Comparison of ENCODE assay signal across 20 cellular contexts in genomic region chr9:109735796-109736195, GRCh38. TPM values are rescaled to one million over a fixed set of nuclear protein-coding genes. Genes with fewer than 3 reads are reported as not detected.
"Had no signal": no experiment of that assay in that cellular context is flagged by ENCODE, and none has a peak within 500 bp of the region (broad histone marks: within the 10 kb centered on the region; RNA-seq: fewer than 3 reads in every experiment).

No MANE protein-coding gene starts in this region.

- H3K36me3 ChIP-seq: cardiac muscle cell, esophagus muscularis mucosa, lower lobe of right lung, neutrophil, sigmoid colon, tibial artery had no signal

- H3K27me3 ChIP-seq: cardiac muscle cell, esophagus muscularis mucosa, sigmoid colon, tibial artery had no signal

- DNase-seq: cerebellar nuclear complex; effector memory CD8-positive, alpha-beta T cell; foreskin keratinocyte; hippocampal formation; kidney glomerular epithelial cell; lower lobe of right lung; midbrain; naive thymus-derived CD8-positive, alpha-beta T cell; psoas muscle; retina; sigmoid colon; small intestine; stimulated activated CD4-positive, alpha-beta T cell treated with anti-CD3 and anti-CD28 coated beads, Interleukin-2, amount 100 ng/mL, for 48 hours; stimulated activated naive CD4-positive, alpha-beta T cell treated with Interleukin-2 at 50 U/mL for 16 hours; tibial artery had no signal

- H3K27ac ChIP-seq: epithelial cell of prostate, esophagus muscularis mucosa, foreskin keratinocyte, lower lobe of right lung, neutrophil, psoas muscle, sigmoid colon, tibial artery had no signal

- H3K4me3 ChIP-seq: cardiac muscle cell, esophagus muscularis mucosa, lower lobe of right lung, psoas muscle, sigmoid colon, tibial artery had no signal

- H3K9me3 ChIP-seq: esophagus muscularis mucosa, lower lobe of right lung, neutrophil, psoas muscle, sigmoid colon, tibial artery had no signal

- H3K4me1 ChIP-seq: esophagus muscularis mucosa, lower lobe of right lung, psoas muscle had no signal

- ATAC-seq: effector memory CD8-positive, alpha-beta T cell; foreskin keratinocyte; left lobe of liver; lower lobe of right lung; naive thymus-derived CD8-positive, alpha-beta T cell had no signal

RNA-seq across cellular contexts. Expression of gene PALM2AKAP2, which starts 44.2 kb away (rescaled TPM):
- total RNA-seq: naive thymus-derived CD8-positive, alpha-beta T cell had no signal
- polyA plus RNA-seq: foreskin keratinocyte; naive thymus-derived CD8-positive, alpha-beta T cell had no signal
